Comparison of ENCODE assay signal across 17 cellular contexts in genomic region chr10:78176320-78177012, GRCh38.
"Had no signal": no experiment of that assay in that cellular context is flagged by ENCODE, and none has a peak within 500 bp of the region (broad histone marks: within the 10 kb centered on the region; RNA-seq: fewer than 3 reads in every experiment).

No MANE protein-coding gene starts in this region.

- ATAC-seq: activated CD8-positive, alpha-beta memory T cell treated with anti-CD3 and anti-CD28 coated beads, Interleukin-2, amount 10 ng/mL, durations not matched to agents 7 days and 5 days; lower lobe of right lung; stimulated activated naive CD8-positive, alpha-beta T cell treated with anti-CD3 and anti-CD28 coated beads, Interleukin-15, Interleukin-2, amounts not matched to agents 100 U/mL and 50 U/mL, for 24 hours; T-helper 17 cell had no signal

- H3K27ac Mint-ChIP-seq: activated CD8-positive, alpha-beta memory T cell treated with anti-CD3 and anti-CD28 coated beads, Interleukin-2, amount 10 ng/mL, durations not matched to agents 7 days and 5 days; activated T-helper 2 cell treated with anti-CD3 and anti-CD28 coated beads, Interferon-gamma antibody, Interleukin-2, Interleukin-4, amounts not matched to agents 10 μg/mL and 5 μg/mL and 100 μg/mL, durations not matched to agents 14 hours and 24 hours and 36 hours; immature natural killer cell; progenitor cell of endocrine pancreas; T-helper 17 cell; type B pancreatic cell had no signal

- H3K27ac ChIP-seq: coronary artery, lower lobe of right lung, right atrium auricular region, suprapubic skin, WERI-Rb-1 had no signal

- H3K4me3 Mint-ChIP-seq: activated CD8-positive, alpha-beta memory T cell treated with anti-CD3 and anti-CD28 coated beads, Interleukin-2, amount 10 ng/mL, durations not matched to agents 7 days and 5 days; immature natural killer cell; T-helper 17 cell; type B pancreatic cell had no signal

- H3K4me1 ChIP-seq: right atrium auricular region, suprapubic skin had no signal

- H3K27me3 ChIP-seq: right atrium auricular region had no signal

- H3K36me3 Mint-ChIP-seq: activated CD8-positive, alpha-beta memory T cell treated with anti-CD3 and anti-CD28 coated beads, Interleukin-2, amount 10 ng/mL, durations not matched to agents 7 days and 5 days; immature natural killer cell had no signal

- H3K9me3 ChIP-seq: lower lobe of right lung, right atrium auricular region, suprapubic skin had no signal

- DNase-seq: activated CD4-positive, alpha-beta T cell treated with anti-CD3 and anti-CD28 coated beads, Interleukin-2, amount 50 U/mL, for 48 hours; activated CD8-positive, alpha-beta memory T cell treated with anti-CD3 and anti-CD28 coated beads, Interleukin-2, amount 10 ng/mL, durations not matched to agents 7 days and 5 days; activated naive CD4-positive, alpha-beta T cell treated with anti-CD3 and anti-CD28 coated beads, Interleukin-2, amount 50 U/mL, for 16 hours; activated T-cell treated with anti-CD3 and anti-CD28 coated beads, Interleukin-2, amount 50 U/mL, for 1 hour; effector CD8-positive, alpha-beta T cell; immature natural killer cell; lower lobe of right lung; small intestine; stimulated activated naive CD8-positive, alpha-beta T cell treated with anti-CD3 and anti-CD28 coated beads, Interleukin-15, Interleukin-2, amounts not matched to agents 100 U/mL and 50 U/mL, for 24 hours; T-helper 17 cell; WERI-Rb-1 had no signal

- H3K4me3 ChIP-seq: coronary artery, lower lobe of right lung, right atrium auricular region, suprapubic skin had no signal

- H3K4me1 Mint-ChIP-seq: activated CD8-positive, alpha-beta memory T cell treated with anti-CD3 and anti-CD28 coated beads, Interleukin-2, amount 10 ng/mL, durations not matched to agents 7 days and 5 days; immature natural killer cell had no signal

- H3K9me3 Mint-ChIP-seq: activated T-helper 2 cell treated with anti-CD3 and anti-CD28 coated beads, Interferon-gamma antibody, Interleukin-2, Interleukin-4, amounts not matched to agents 10 μg/mL and 5 μg/mL and 100 μg/mL, durations not matched to agents 14 hours and 24 hours and 36 hours; immature natural killer cell; type B pancreatic cell had no signal

- H3K36me3 ChIP-seq: lower lobe of right lung, right atrium auricular region, suprapubic skin, WERI-Rb-1 had no signal
